In genomic region chr17:67246398-67246647, GRCh38 we compare ENCODE assay signal across 8 cellular contexts. TPM values are rescaled to one million over a fixed set of nuclear protein-coding genes. Genes with fewer than 3 reads are reported as not detected.
A peak's percentile ranks its signal among the peaks of the same experiment; 100 is the strongest.
DNase-seq lines count a peak whose midpoint lies in the region; ATAC-seq and TF ChIP-seq lines count a peak whose summit lies in the region.

No MANE protein-coding gene starts in this region.

- peaks cover 34% of the 10 kb centered on the region for H3K79me2 ChIP-seq in MM.1S (ENCODE audit: low read length)

- no peaks in the 10 kb centered on the region for H3K9me3 ChIP-seq in MM.1S (replicated peaks; ENCODE audit: insufficient read depth, low read length)

- H3K4me3 ChIP-seq in MM.1S (ENCODE audit: low read length) (no peak overlapping the region; the same call in 1 of the 2 replicates), dorsolateral prefrontal cortex (peak overlapping the region; percentile 63 to 100 (median 96))

- H3K27ac ChIP-seq in MM.1S (ENCODE audit: low read length), result no peak overlapping the region
- H3K27ac ChIP-seq in dorsolateral prefrontal cortex, result peak overlapping the region in 19 of 59 donors; percentile 5 to 93 (median 82)

- DNase-seq in CD14-positive monocyte (ENCODE audit: low spot score), result no peak
- DNase-seq in MM.1S, result no peak
- DNase-seq in dorsolateral prefrontal cortex, result no peak

- H3K9ac ChIP-seq in MM.1S (ENCODE audit: low read length), result no peak overlapping the region

- H3K27me3 Mint-ChIP-seq in CD14-positive monocyte (ENCODE audit: low read depth in 3 of 3), result no peaks in the 10 kb centered on the region
- H3K27me3 Mint-ChIP-seq in nephron (ENCODE audit: low read depth), result peaks cover 9% of the 10 kb centered on the region

- TF ChIP-seq CTCF in CD14-positive monocyte (IDR thresholded peaks at IDR 0.05) (no peak), MM.1S (IDR thresholded peaks at IDR 0.05; ENCODE audit: low read length) (no peak), dorsolateral prefrontal cortex (IDR thresholded peaks at IDR 0.05 in 54 of 56, conservative IDR thresholded peaks at IDR 0.05 in 2 of 56; ENCODE audit: low read depth in 1 of 56, partially characterized antibody in 56 of 56) (no peak), nephron (IDR thresholded peaks at IDR 0.05; ENCODE audit: unreplicated experiment in 3 of 3) (no peak)

- peaks cover 9 to 17% of the 10 kb centered on the region in 2 donors for H3K36me3 Mint-ChIP-seq in CD14-positive monocyte
- H3K36me3 Mint-ChIP-seq in nephron (ENCODE audit: low read depth), result peaks cover 5% of the 10 kb centered on the region

- peak overlapping the region; percentile 99; the same call in 1 of the 2 replicates for H3K4me2 ChIP-seq in MM.1S (ENCODE audit: low read depth, low read length)

- H3K36me3 ChIP-seq in MM.1S (replicated peaks; ENCODE audit: insufficient read depth, low read length), result peaks cover 3% of the 10 kb centered on the region; the same call in 1 of the 2 replicates

- 0 out of 2 replicates have a peak, but pooled peaks cover 4% of the 10 kb centered on the region for H3K27me3 ChIP-seq in MM.1S (replicated peaks; ENCODE audit: insufficient read depth, low read length)
- H3K27me3 ChIP-seq in dorsolateral prefrontal cortex, result no peaks in the 10 kb centered on the region

- no peaks in the 10 kb centered on the region for H3K9me2 ChIP-seq in MM.1S (replicated peaks; ENCODE audit: insufficient read depth, low read length)

- H3K4me3 Mint-ChIP-seq in CD14-positive monocyte (peak overlapping the region; percentile 78 to 81), nephron (peak overlapping the region; percentile 89 to 94 (median 93))

- H3K4me1 Mint-ChIP-seq in CD14-positive monocyte (peaks cover 40% of the 10 kb centered on the region), nephron (peaks cover 30% of the 10 kb centered on the region)

- ATAC-seq in GM18502 (IDR thresholded peaks at IDR 0.05; ENCODE audit: poor library complexity, unreplicated experiment) (no peak), GM19467 (IDR thresholded peaks at IDR 0.05; ENCODE audit: unreplicated experiment) (no peak), GM21737 (IDR thresholded peaks at IDR 0.05; ENCODE audit: unreplicated experiment) (no peak), HG02763 (IDR thresholded peaks at IDR 0.05; ENCODE audit: unreplicated experiment) (no peak)

- intact Hi-C loops in CD14-positive monocyte (cut with micrococcal nuclease) (loop anchor here in 1 of 2 donors (10.0 kb wide), 1 partner anchor 118 kb away; the partner anchor contains the start of gene PSMD12), dorsolateral prefrontal cortex (cut with DNase I) (loop anchor here (10.0 kb wide), 1 partner anchor 118 kb away; the partner anchor contains the start of gene PSMD12 (in 2 of the 2))

- H3F3A ChIP-seq in MM.1S (ENCODE audit: insufficient read depth, low read length), result peaks cover 9% of the 10 kb centered on the region; the same call in 1 of the 2 replicates

- no peak overlapping the region for H2AFZ ChIP-seq in MM.1S (ENCODE audit: low read length)

- peak overlapping the region in 3 of 7 donors; percentile 58 to 76 (median 76) for H3K27ac Mint-ChIP-seq in CD14-positive monocyte
- H3K27ac Mint-ChIP-seq in nephron, result peak overlapping the region; percentile 73 to 94 (median 94)

- H4K20me1 ChIP-seq in MM.1S (ENCODE audit: insufficient read depth, low read length), result no peaks in the 10 kb centered on the region

- H3K9me3 Mint-ChIP-seq in CD14-positive monocyte, result no peaks in the 10 kb centered on the region
- no peaks in the 10 kb centered on the region for H3K9me3 Mint-ChIP-seq in nephron

- H3K4me1 ChIP-seq in MM.1S (ENCODE audit: low read length), result peaks cover 19% of the 10 kb centered on the region

RNA-seq across cellular contexts. Expression of gene HELZ, which starts 1.3 kb away (rescaled TPM):
- 10 to 100 TPM; 24.8 to 44.1 TPM for polyA plus RNA-seq in CD14-positive monocyte
- total RNA-seq in dorsolateral prefrontal cortex, result 10 to 100 TPM; 48.6 to 93.2 (median 71.0) TPM
